13 cellular contexts compared by ENCODE assay signal in genomic region chr20:4689224-4689623, GRCh38. TPM values are rescaled to one million over a fixed set of nuclear protein-coding genes. Genes with fewer than 3 reads are reported as not detected.
DNase-seq lines count a peak whose midpoint lies in the region; ATAC-seq and TF ChIP-seq lines count a peak whose summit lies in the region.
"Had no signal": no experiment of that assay in that cellular context is flagged by ENCODE, and none has a peak within 500 bp of the region (broad histone marks: within the 10 kb centered on the region; RNA-seq: fewer than 3 reads in every experiment).

No MANE protein-coding gene starts in this region.

- no peak for TF ChIP-seq CTCF in RWPE2 (IDR thresholded peaks at IDR 0.05; ENCODE audit: poor library complexity, severe bottlenecking)
- TF ChIP-seq CTCF in endothelial cell (IDR thresholded peaks at IDR 0.05; ENCODE audit: unreplicated experiment), result no peak

- H3K9me3 ChIP-seq in RWPE2 (ENCODE audit: severe bottlenecking), result no peaks in the 10 kb centered on the region
- H3K9me3 ChIP-seq: BE2C had no signal

- no peak for DNase-seq in activated naive CD4-positive, alpha-beta T cell treated with anti-CD3 and anti-CD28 coated beads, Interleukin-2, amount 10 ng/mL, durations not matched to agents 7 days and 5 days
- no peak for DNase-seq in activated naive CD4-positive, alpha-beta T cell treated with Interleukin-2 at 50 U/mL for 16 hours
- DNase-seq in RWPE2 (ENCODE audit: low spot score), result no peak
- DNase-seq in endothelial cell (ENCODE audit: low spot score), result no peak
- DNase-seq in stimulated activated naive CD8-positive, alpha-beta T cell treated with anti-CD3 and anti-CD28 coated beads, Interleukin-15, amount 100 ng/mL, for 72 hours, result peak in 1 of 2 donors; percentile 20
- no peak for DNase-seq in HPDE6-E6E7 (ENCODE audit: extremely low spot score)
- DNase-seq: BE2C, NCI-H1436, posterior cingulate gyrus, trophoblast cell had no signal

- H3K4me3 Mint-ChIP-seq in activated naive CD4-positive, alpha-beta T cell treated with anti-CD3 and anti-CD28 coated beads, Interleukin-2, amount 10 ng/mL, durations not matched to agents 7 days and 5 days, result no peak overlapping the region
- H3K4me3 Mint-ChIP-seq in endothelial cell (ENCODE audit: unreplicated experiment), result peak overlapping the region; percentile 11
- peak overlapping the region; percentile 49 to 73 for H3K4me3 Mint-ChIP-seq in stimulated activated naive CD8-positive, alpha-beta T cell treated with anti-CD3 and anti-CD28 coated beads, Interleukin-15, amount 100 ng/mL, for 72 hours

- no peaks in the 10 kb centered on the region for H3K9me3 Mint-ChIP-seq in activated naive CD4-positive, alpha-beta T cell treated with anti-CD3 and anti-CD28 coated beads, Interleukin-2, amount 10 ng/mL, durations not matched to agents 7 days and 5 days
- H3K9me3 Mint-ChIP-seq in endothelial cell (ENCODE audit: unreplicated experiment), result no peaks in the 10 kb centered on the region
- no peaks in the 10 kb centered on the region for H3K9me3 Mint-ChIP-seq in stimulated activated naive CD8-positive, alpha-beta T cell treated with anti-CD3 and anti-CD28 coated beads, Interleukin-15, amount 100 ng/mL, for 72 hours

- peaks cover 57% of the 10 kb centered on the region for H3K4me1 ChIP-seq in RWPE2 (ENCODE audit: insufficient read depth, poor library complexity, severe bottlenecking)
- H3K4me1 ChIP-seq: BE2C had no signal

- H3K4me3 ChIP-seq in RWPE2 (ENCODE audit: severe bottlenecking), result no peak overlapping the region

- H3K4me1 Mint-ChIP-seq in activated naive CD4-positive, alpha-beta T cell treated with anti-CD3 and anti-CD28 coated beads, Interleukin-2, amount 10 ng/mL, durations not matched to agents 7 days and 5 days, result peaks cover 57% of the 10 kb centered on the region
- peaks cover 39% of the 10 kb centered on the region for H3K4me1 Mint-ChIP-seq in endothelial cell (ENCODE audit: unreplicated experiment)
- peaks cover 76% of the 10 kb centered on the region for H3K4me1 Mint-ChIP-seq in stimulated activated naive CD8-positive, alpha-beta T cell treated with anti-CD3 and anti-CD28 coated beads, Interleukin-15, amount 100 ng/mL, for 72 hours

- H3K36me3 ChIP-seq in RWPE2 (ENCODE audit: low read depth), result peaks cover 70% of the 10 kb centered on the region
- H3K36me3 ChIP-seq: BE2C had no signal

- CTCF ChIA-PET in activated naive CD4-positive, alpha-beta T cell treated with anti-CD3 and anti-CD28 coated beads, Interleukin-2, amount 10 ng/mL, durations not matched to agents 7 days and 5 days (lab: Charles Lee), result no interaction called here

- H3K27ac ChIP-seq in RWPE2 (ENCODE audit: poor library complexity, severe bottlenecking), result peak overlapping the region; percentile 5

- H3K36me3 Mint-ChIP-seq in activated naive CD4-positive, alpha-beta T cell treated with anti-CD3 and anti-CD28 coated beads, Interleukin-2, amount 10 ng/mL, durations not matched to agents 7 days and 5 days, result peaks cover 34% of the 10 kb centered on the region
- H3K36me3 Mint-ChIP-seq in endothelial cell (ENCODE audit: low read depth, unreplicated experiment), result peaks cover 12% of the 10 kb centered on the region

- H3K27me3 ChIP-seq in RWPE2 (ENCODE audit: insufficient read depth, poor library complexity, severe bottlenecking), result no peaks in the 10 kb centered on the region
- H3K27me3 ChIP-seq: BE2C had no signal

- ATAC-seq in RWPE2 (ENCODE audit: low read depth), result no peak
- no peak for ATAC-seq in stimulated activated naive CD8-positive, alpha-beta T cell treated with anti-CD3 and anti-CD28 coated beads, Interleukin-15, amount 100 ng/mL, for 72 hours
- ATAC-seq in HG03378 (IDR thresholded peaks at IDR 0.05; ENCODE audit: unreplicated experiment), result no peak
- no peak for ATAC-seq in GM18517 (IDR thresholded peaks at IDR 0.05; ENCODE audit: unreplicated experiment)

- H3K27me3 Mint-ChIP-seq in activated naive CD4-positive, alpha-beta T cell treated with anti-CD3 and anti-CD28 coated beads, Interleukin-2, amount 10 ng/mL, durations not matched to agents 7 days and 5 days, result no peaks in the 10 kb centered on the region
- peaks cover 5% of the 10 kb centered on the region for H3K27me3 Mint-ChIP-seq in endothelial cell (ENCODE audit: unreplicated experiment)
- H3K27me3 Mint-ChIP-seq in stimulated activated naive CD8-positive, alpha-beta T cell treated with anti-CD3 and anti-CD28 coated beads, Interleukin-15, amount 100 ng/mL, for 72 hours, result no peaks in the 10 kb centered on the region

- H3K27ac Mint-ChIP-seq in activated naive CD4-positive, alpha-beta T cell treated with anti-CD3 and anti-CD28 coated beads, Interleukin-2, amount 10 ng/mL, durations not matched to agents 7 days and 5 days, result peak overlapping the region; percentile 0
- H3K27ac Mint-ChIP-seq in endothelial cell (ENCODE audit: unreplicated experiment), result no peak overlapping the region
- peak overlapping the region; percentile 92 to 95 for H3K27ac Mint-ChIP-seq in stimulated activated naive CD8-positive, alpha-beta T cell treated with anti-CD3 and anti-CD28 coated beads, Interleukin-15, amount 100 ng/mL, for 72 hours

RNA-seq across cellular contexts. Expression of gene PRNP, which starts 3.0 kb away (rescaled TPM):
- total RNA-seq in endothelial cell (ENCODE audit: unreplicated experiment), result 157 TPM

RNA-seq across cellular contexts. Expression of gene PRND, which starts 32.5 kb away (rescaled TPM):
- total RNA-seq in endothelial cell (ENCODE audit: unreplicated experiment), result 371 TPM
- total RNA-seq: T-helper 1 cell treated with Interleukin-12 subunit alpha and Interleukin-12 subunit beta and Interleukin-4 antibody, amounts not matched to agents 30 ng/mL and 1 ng/mL, for 36 hours had no signal
